ENCODE assay signal across 1 cellular context in genomic region chr11:47409440-47410403, GRCh38.
TF ChIP-seq lines count a peak whose summit lies in the region.

No MANE protein-coding gene starts in this region.

TF ChIP-seq in HCT116, 20 proteins besides CTCF, POLR2A, EP300 and RAD21 (continued from another document):
- TF ChIP-seq, protein P1, sequence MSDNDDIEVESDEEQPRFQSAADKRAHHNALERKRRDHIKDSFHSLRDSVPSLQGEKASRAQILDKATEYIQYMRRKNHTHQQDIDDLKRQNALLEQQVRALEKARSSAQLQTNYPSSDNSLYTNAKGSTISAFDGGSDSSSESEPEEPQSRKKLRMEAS (IDR thresholded peaks at IDR 0.05) = no peak
- no peak for TF ChIP-seq POLR2AphosphoS5 (IDR thresholded peaks at IDR 0.05; ENCODE audit: low read depth, low read length)
- TF ChIP-seq JUND (IDR thresholded peaks at IDR 0.05) = no peak
- no peak for TF ChIP-seq ZNF274 (IDR thresholded peaks at IDR 0.05; ENCODE audit: low read depth, low read length)
- no peak for TF ChIP-seq YY1 (IDR thresholded peaks at IDR 0.05; ENCODE audit: extremely low read depth, insufficient replicate concordance, low read depth, low read length)
- no peak for TF ChIP-seq SRF (IDR thresholded peaks at IDR 0.05; ENCODE audit: low read depth)
- TF ChIP-seq REST (IDR thresholded peaks at IDR 0.05; ENCODE audit: low read depth) = no peak
- no peak for TF ChIP-seq SP1 (IDR thresholded peaks at IDR 0.05; ENCODE audit: low read depth)
- TF ChIP-seq CEBPB (IDR thresholded peaks at IDR 0.05; ENCODE audit: low read depth) = no peak
- no peak for TF ChIP-seq EZH2 (IDR thresholded peaks at IDR 0.05)
- no peak for TF ChIP-seq EGR1 (IDR thresholded peaks at IDR 0.05; ENCODE audit: low read depth)
